ENCODE assay signal across 28 cellular contexts in the genomic region with DNA sequence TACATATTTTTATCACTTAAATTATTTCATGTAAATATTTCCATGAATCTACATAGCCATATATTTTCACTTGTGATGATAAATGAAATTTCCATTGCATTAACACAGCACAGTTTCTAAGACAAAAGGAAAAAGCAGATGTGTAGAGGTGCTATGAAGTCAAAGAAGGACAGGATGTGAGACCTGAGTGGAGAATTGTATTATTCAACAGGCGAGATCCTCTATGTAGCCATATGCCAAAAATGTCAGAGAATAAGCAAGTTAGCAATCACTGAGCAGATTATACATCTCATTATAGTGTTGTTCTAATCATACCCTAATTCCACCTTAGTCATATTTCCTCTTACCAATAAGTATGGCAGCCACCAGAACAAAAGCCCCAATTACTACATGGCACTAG.
"Had no signal": no experiment of that assay in that cellular context is flagged by ENCODE, and none has a peak within 500 bp of the region (broad histone marks: within the 10 kb centered on the region; RNA-seq: fewer than 3 reads in every experiment).

No MANE protein-coding gene starts in this region.

- H3K27ac ChIP-seq: body of pancreas, cardiac muscle cell, coronary artery, gastroesophageal sphincter, heart left ventricle, thoracic aorta, uterus, WERI-Rb-1 had no signal

- H3K27me3 Mint-ChIP-seq: naive thymus-derived CD4-positive, alpha-beta T cell; T-cell had no signal

- H3K36me3 ChIP-seq: cardiac muscle cell, thoracic aorta, uterus, WERI-Rb-1 had no signal

- H3K27ac Mint-ChIP-seq: activated T-helper 1 cell treated with anti-CD3 and anti-CD28 coated beads, Interleukin-12 subunit alpha, Interleukin-12 subunit beta, Interleukin-2, Interleukin-4 antibody, amounts not matched to agents 30 ng/mL and 10 ng/mL and 1 ng/mL, durations not matched to agents 14 hours and 24 hours and 36 hours; T-cell had no signal

- H3K27me3 ChIP-seq: body of pancreas, cardiac muscle cell, gastroesophageal sphincter, heart left ventricle, uterus had no signal

- H3K9me3 ChIP-seq: body of pancreas, gastroesophageal sphincter, heart left ventricle, thoracic aorta, uterus had no signal

- ATAC-seq: body of pancreas; gastroesophageal sphincter; heart left ventricle; left colon; naive thymus-derived CD4-positive, alpha-beta T cell; right cardiac atrium; T-cell had no signal

- H3K4me3 ChIP-seq: body of pancreas, cardiac muscle cell, coronary artery, gastroesophageal sphincter, heart left ventricle, thoracic aorta, uterus had no signal

- DNase-seq: activated CD4-positive, alpha-beta T cell treated with anti-CD3 and anti-CD28 coated beads for 1 hour; activated gamma-delta T cell; activated naive CD4-positive, alpha-beta T cell treated with anti-CD3 and anti-CD28 coated beads, Interleukin-2, amount 50 U/mL, for 16 hours; activated T-cell treated with anti-CD3 and anti-CD28 coated beads for 4 hours; aorta; body of pancreas; heart left ventricle; hypothalamus; immature natural killer cell; kidney; left colon; midbrain; naive thymus-derived CD4-positive, alpha-beta T cell; posterior cingulate gyrus; right cardiac atrium; stimulated activated CD4-positive, alpha-beta T cell treated with anti-CD3 and anti-CD28 coated beads, Interleukin-15, amount 100 ng/mL, for 24 hours; stimulated activated CD4-positive, alpha-beta T cell treated with anti-CD3 and anti-CD28 coated beads, Interleukin-2, amount 100 ng/mL, for 24 hours; stimulated activated naive CD4-positive, alpha-beta T cell; T-cell; T-helper 9 cell; trophoblast cell; uterus; WERI-Rb-1 had no signal

- H3K9me3 Mint-ChIP-seq: activated T-helper 1 cell treated with anti-CD3 and anti-CD28 coated beads, Interleukin-12 subunit alpha, Interleukin-12 subunit beta, Interleukin-2, Interleukin-4 antibody, amounts not matched to agents 30 ng/mL and 10 ng/mL and 1 ng/mL, durations not matched to agents 14 hours and 24 hours and 36 hours; immature natural killer cell; T-cell had no signal

- H3K4me3 Mint-ChIP-seq: activated T-helper 1 cell treated with anti-CD3 and anti-CD28 coated beads, Interleukin-12 subunit alpha, Interleukin-12 subunit beta, Interleukin-2, Interleukin-4 antibody, amounts not matched to agents 30 ng/mL and 10 ng/mL and 1 ng/mL, durations not matched to agents 14 hours and 24 hours and 36 hours; immature natural killer cell; naive thymus-derived CD4-positive, alpha-beta T cell; T-cell had no signal

- H3K36me3 Mint-ChIP-seq: immature natural killer cell had no signal
